ENCODE assay signal across 29 cellular contexts in the genomic region with DNA sequence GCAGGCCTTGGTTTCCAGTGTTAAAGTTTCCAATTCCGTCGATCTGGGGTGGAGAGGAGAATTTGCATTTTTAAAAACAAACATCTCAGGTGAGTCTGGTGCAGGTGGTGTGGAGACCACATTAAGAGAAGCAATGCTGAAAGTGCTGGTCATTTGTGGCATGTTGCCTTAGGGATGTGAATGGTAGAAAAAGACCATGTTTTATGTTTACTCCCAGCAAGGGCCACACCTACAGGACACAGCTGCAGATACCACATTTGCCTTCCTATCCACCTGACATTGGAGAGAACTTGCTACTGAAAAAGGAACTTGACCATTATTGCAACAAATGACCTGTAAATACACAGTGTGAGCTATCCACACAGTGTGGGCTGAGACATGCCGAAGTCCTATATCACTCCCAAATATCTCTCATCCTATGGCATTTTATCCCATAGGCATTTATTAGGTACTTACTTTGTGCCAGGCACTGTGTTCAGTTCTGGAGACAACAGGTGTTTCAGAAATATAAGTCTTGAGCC.
A peak's percentile ranks its signal among the peaks of the same experiment; 100 is the strongest.
DNase-seq lines count a peak whose midpoint lies in the region; ATAC-seq and TF ChIP-seq lines count a peak whose summit lies in the region.
"Had no signal": no experiment of that assay in that cellular context is flagged by ENCODE, and none has a peak within 500 bp of the region (broad histone marks: within the 10 kb centered on the region; RNA-seq: fewer than 3 reads in every experiment).

No MANE protein-coding gene starts in this region.

- H3K4me3 ChIP-seq in GM12864 (ENCODE audit: low read depth, low read length) (no peak overlapping the region), OCI-LY7 (ENCODE audit: low read depth, low read length, poor library complexity, severe bottlenecking) (peak overlapping the region; percentile 8)
- H3K4me3 ChIP-seq: body of pancreas, SJCRH30 had no signal

- H3K79me2 ChIP-seq in OCI-LY7 (ENCODE audit: insufficient read depth, low read depth, low read length) = no peaks in the 10 kb centered on the region
- H3K79me2 ChIP-seq: parathyroid adenoma had no signal

- DNase-seq in DMS53 (lab: John Stamatoyannopoulos, UW) = peak; percentile 51
- no peak for DNase-seq in DMS53 treated with DMSO at 0.1 percent for 48 hours (lab: John Stamatoyannopoulos, UW; ENCODE audit: unreplicated experiment)
- peak; percentile 7 for DNase-seq in GM12864 (ENCODE audit: low read depth)
- peak; percentile 86 for DNase-seq in OCI-LY7 (ENCODE audit: low spot score)
- no peak for DNase-seq in left lobe of liver (ENCODE audit: low spot score)
- no peak for DNase-seq in stimulated activated effector memory CD8-positive, alpha-beta T cell treated with anti-CD3 and anti-CD28 coated beads, Interleukin-12 subunit alpha, Interleukin-12 subunit beta, amount 100 ng/mL, for 72 hours (ENCODE audit: low spot score in 2 of 2)
- DNase-seq in SK-N-DZ (ENCODE audit: low spot score) = no peak
- DNase-seq in NCI-H1417 (lab: John Stamatoyannopoulos, UW) = no peak
- DNase-seq: activated CD4-positive, alpha-beta T cell treated with anti-CD3 and anti-CD28 coated beads, Interleukin-2, amount 50 U/mL, for 48 hours; activated CD8-positive, alpha-beta memory T cell treated with anti-CD3 and anti-CD28 coated beads, Interleukin-2, amount 50 U/mL, for 48 hours; activated naive CD4-positive, alpha-beta T cell treated with anti-CD3 and anti-CD28 coated beads, Interleukin-2, amount 50 U/mL, for 16 hours; body of pancreas; H9; immature natural killer cell; left colon; MV-4-11; NCI-H1436 treated with DMSO at 0.1 percent for 48 hours; NCI-H2081 treated with DMSO at 0.1 percent for 48 hours; NCI-H2227 treated with DMSO at 0.1 percent for 48 hours; NCI-H69; retina; SJCRH30; small intestine; stimulated activated naive CD4-positive, alpha-beta T cell treated with Interleukin-2 at 50 U/mL for 16 hours had no signal

- BruUV-seq in OCI-LY7 (replicated peaks; lab: Mats Ljungman, UMichigan) = no TSS peak

- CTCF ChIA-PET in OCI-LY7 (lab: Charles Lee; ENCODE audit: unreplicated experiment) = no interaction called here

- no peaks in the 10 kb centered on the region for H4K20me1 ChIP-seq in OCI-LY7 (ENCODE audit: insufficient read depth, low read length)

- H3K36me3 ChIP-seq in OCI-LY7 (ENCODE audit: insufficient read depth, low read length) = no peaks in the 10 kb centered on the region; the same call in 1 of the 2 replicates
- H3K36me3 ChIP-seq: SJCRH30 had no signal

- no peak overlapping the region for H3K4me3 Mint-ChIP-seq in stimulated activated effector memory CD8-positive, alpha-beta T cell treated with anti-CD3 and anti-CD28 coated beads, Interleukin-12 subunit alpha, Interleukin-12 subunit beta, amount 100 ng/mL, for 72 hours
- H3K4me3 Mint-ChIP-seq: CD14-positive monocyte, H9, immature natural killer cell had no signal

- H3K36me3 Mint-ChIP-seq in stimulated activated effector memory CD8-positive, alpha-beta T cell treated with anti-CD3 and anti-CD28 coated beads, Interleukin-12 subunit alpha, Interleukin-12 subunit beta, amount 100 ng/mL, for 72 hours = no peaks in the 10 kb centered on the region
- H3K36me3 Mint-ChIP-seq: CD14-positive monocyte, immature natural killer cell had no signal

- peak overlapping the region; percentile 81 for H3K27ac ChIP-seq in OCI-LY7 (ENCODE audit: low read depth, low read length, poor library complexity, severe bottlenecking)
- H3K27ac ChIP-seq: 22Rv1, body of pancreas, parathyroid adenoma, SJCRH30 had no signal

- TF ChIP-seq CTCF in GM12864 (IDR thresholded peaks at IDR 0.05; ENCODE audit: low read depth, low read length, missing control alignments) (no peak), OCI-LY7 (conservative IDR thresholded peaks at IDR 0.05; ENCODE audit: low read length) (no peak)

- H2AFZ ChIP-seq in OCI-LY7 (ENCODE audit: low read length) = peak overlapping the region; percentile 47; the same call in 1 of the 2 replicates
- H2AFZ ChIP-seq: parathyroid adenoma had no signal

- H3K4me1 ChIP-seq in OCI-LY7 (ENCODE audit: insufficient read depth, low read length, poor library complexity, severe bottlenecking) = peaks cover 59% of the 10 kb centered on the region
- H3K4me1 ChIP-seq: parathyroid adenoma had no signal

- peak overlapping the region; percentile 56 for H3K4me2 ChIP-seq in OCI-LY7 (ENCODE audit: low read length)

- no peaks in the 10 kb centered on the region for H3K9me2 ChIP-seq in OCI-LY7 (ENCODE audit: insufficient read depth, low read length)

- POLR2A ChIA-PET in OCI-LY7 (lab: Charles Lee) = interaction anchor here (1.0 kb wide), 1 partner anchor 42 kb away, joined by 3 read pairs; no protein-coding TSS in a partner anchor

- H3K27ac Mint-ChIP-seq in stimulated activated effector memory CD8-positive, alpha-beta T cell treated with anti-CD3 and anti-CD28 coated beads, Interleukin-12 subunit alpha, Interleukin-12 subunit beta, amount 100 ng/mL, for 72 hours = no peak overlapping the region
- H3K27ac Mint-ChIP-seq: CD14-positive monocyte, H9 had no signal

- H3K9me3 Mint-ChIP-seq in stimulated activated effector memory CD8-positive, alpha-beta T cell treated with anti-CD3 and anti-CD28 coated beads, Interleukin-12 subunit alpha, Interleukin-12 subunit beta, amount 100 ng/mL, for 72 hours = peaks cover 3% of the 10 kb centered on the region
- H3K9me3 Mint-ChIP-seq: immature natural killer cell had no signal

- peaks cover 57% of the 10 kb centered on the region for H3K4me1 Mint-ChIP-seq in stimulated activated effector memory CD8-positive, alpha-beta T cell treated with anti-CD3 and anti-CD28 coated beads, Interleukin-12 subunit alpha, Interleukin-12 subunit beta, amount 100 ng/mL, for 72 hours
- H3K4me1 Mint-ChIP-seq: CD14-positive monocyte had no signal

- H3K9me3 ChIP-seq in OCI-LY7 (ENCODE audit: low read length) = peaks cover 16% of the 10 kb centered on the region; the same call in 1 of the 2 replicates
- H3K9me3 ChIP-seq: body of pancreas, SJCRH30 had no signal

- intact Hi-C loops in OCI-LY7 (cut with micrococcal nuclease; ENCODE audit: unreplicated experiment) = loop anchor here (2.0 to 10.0 kb wide), 3 partner anchors 37 to 257 kb away; no protein-coding TSS in a partner anchor

- ATAC-seq in left lobe of liver = peak; percentile 33
- no peak for ATAC-seq in stimulated activated effector memory CD8-positive, alpha-beta T cell treated with anti-CD3 and anti-CD28 coated beads, Interleukin-12 subunit alpha, Interleukin-12 subunit beta, amount 100 ng/mL, for 72 hours
- ATAC-seq: activated CD4-positive, CD25-positive, alpha-beta regulatory T cell treated with anti-CD3 and anti-CD28 coated beads, Interleukin-2, amount 50 U/mL, for 24 hours; body of pancreas; left colon; Panc1 had no signal

Comparison
In these comparisons a context has a peak if more than half of its experiments do, and no peak if none do; other contexts are left out.
1. DNase-seq: peak in DMS53 (single experiment), GM12864 (single experiment) and OCI-LY7 (single experiment); none in DMS53 treated with DMSO at 0.1 percent for 48 hours (single experiment), left lobe of liver (single experiment), stimulated activated effector memory CD8-positive, alpha-beta T cell treated with anti-CD3 and anti-CD28 coated beads, Interleukin-12 subunit alpha, Interleukin-12 subunit beta, amount 100 ng/mL, for 72 hours (0 of 2), SK-N-DZ (single experiment) and NCI-H1417 (0 of 3).